ENCODE assay signal across 10 cellular contexts in the genomic region with DNA sequence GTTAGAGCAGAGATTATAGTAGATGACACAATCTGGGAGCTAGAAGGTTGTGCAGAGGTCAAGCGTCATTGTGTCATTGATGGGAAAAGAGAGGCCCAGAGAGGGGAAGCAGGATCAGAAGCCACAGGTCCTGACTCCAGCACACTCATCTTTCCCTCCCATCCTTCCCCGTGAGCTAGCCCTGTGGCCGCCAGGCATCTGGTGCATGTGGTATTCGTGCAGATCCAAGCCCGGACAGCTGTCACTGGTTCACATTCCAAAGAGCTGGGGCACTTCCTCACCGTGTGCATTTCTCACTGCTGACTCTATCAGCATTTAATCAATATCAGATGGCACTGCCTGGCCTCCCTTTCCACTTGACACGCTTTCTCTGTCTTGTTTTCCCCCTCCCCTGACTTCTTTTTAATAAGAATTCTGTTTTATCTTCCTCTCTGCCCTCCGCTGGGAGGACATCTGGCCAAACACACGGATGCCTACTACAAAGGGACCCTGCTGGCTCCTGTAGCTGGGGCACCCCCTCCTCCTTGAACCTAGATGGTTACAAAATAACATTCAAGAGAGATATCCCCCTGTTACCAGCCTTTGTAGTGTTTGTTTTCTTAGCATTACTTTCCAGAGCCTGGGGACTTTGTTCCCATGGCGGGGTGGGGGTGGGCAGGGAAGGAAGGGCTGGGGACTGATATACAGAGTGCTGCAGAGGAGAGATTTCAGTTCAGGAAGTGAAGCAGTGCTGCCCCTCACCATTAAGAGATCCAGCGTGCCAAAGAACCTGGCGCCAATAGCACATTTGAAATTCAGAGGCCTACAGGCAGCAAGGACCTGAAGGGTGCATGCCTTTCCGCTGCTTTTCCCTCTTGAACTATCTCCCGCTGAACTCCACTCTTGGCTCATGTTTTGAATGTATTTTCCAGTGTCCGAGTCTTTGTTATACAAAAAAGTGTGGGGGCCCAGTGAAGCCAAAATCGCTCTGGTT.
DNase-seq lines count a peak whose midpoint lies in the region; ATAC-seq and TF ChIP-seq lines count a peak whose summit lies in the region.
"Had no signal": no experiment of that assay in that cellular context is flagged by ENCODE, and none has a peak within 500 bp of the region (broad histone marks: within the 10 kb centered on the region; RNA-seq: fewer than 3 reads in every experiment).

No MANE protein-coding gene starts in this region.

- CTCF ChIA-PET in PC-3 (lab: Charles Lee), result no interaction called here

- no peak overlapping the region for H2AFZ ChIP-seq in PC-3 (ENCODE audit: low read length)

- H3K27me3 ChIP-seq in PC-3 (ENCODE audit: low read length) (peaks cover 79% of the 10 kb centered on the region), psoas muscle (ENCODE audit: insufficient read depth in 3 of 3, low read length in 2 of 3) (peaks cover 0 to 5% (median 0%) of the 10 kb centered on the region in 3 donors)

- no peak overlapping the region for H3K4me3 ChIP-seq in PC-3 (ENCODE audit: low read length)
- no peak overlapping the region for H3K4me3 ChIP-seq in fibroblast of villous mesenchyme (ENCODE audit: low read depth, low read length)
- no peak overlapping the region for H3K4me3 ChIP-seq in psoas muscle
- H3K4me3 ChIP-seq: GM12878 had no signal

- H3K9me3 ChIP-seq in PC-3 (ENCODE audit: low read length) (no peaks in the 10 kb centered on the region), psoas muscle (no peaks in the 10 kb centered on the region)

- H3K27ac ChIP-seq in PC-3 (ENCODE audit: low read length), result no peak overlapping the region
- peak overlapping the region; percentile 16 for H3K27ac ChIP-seq in psoas muscle

- TF ChIP-seq CTCF in PC-3 (conservative IDR thresholded peaks at IDR 0.05; ENCODE audit: low read depth, low read length), result no peak
- no peak for TF ChIP-seq CTCF in fibroblast of villous mesenchyme (IDR thresholded peaks at IDR 0.05; ENCODE audit: insufficient read depth, low read depth, low read length)
- no peak for TF ChIP-seq CTCF in psoas muscle (IDR thresholded peaks at IDR 0.05)

- ATAC-seq in PC-3, result no peak
- peak; percentile 52 to 86 (median 68) for ATAC-seq in psoas muscle
- ATAC-seq: GM12878 had no signal

- WGBS in psoas muscle, 3 donors, result 42 to 43% (median 42%) methylated on average over 16 of the region's 16 CpGs

- POLR2A ChIA-PET in PC-3 (lab: Charles Lee; ENCODE audit: unreplicated experiment), result no interaction called here

- H3K4me1 ChIP-seq in PC-3 (ENCODE audit: insufficient read depth, low read length) (no peaks in the 10 kb centered on the region), psoas muscle (no peaks in the 10 kb centered on the region)

- DNase-seq in DMS 273 treated with DMSO at 0.1 percent for 48 hours (lab: John Stamatoyannopoulos, UW), result peak; percentile 12
- DNase-seq in PC-3, result peak; percentile 17
- peak; percentile 56 for DNase-seq in fibroblast of villous mesenchyme (ENCODE audit: low read depth)
- DNase-seq in psoas muscle, result peak; percentile 68 to 77
- no peak for DNase-seq in cortex of kidney (lab: John Stamatoyannopoulos, UW)
- DNase-seq in NCI-H1105 treated with DMSO at 0.1 percent for 48 hours (lab: John Stamatoyannopoulos, UW), result no peak
- no peak for DNase-seq in OCI-M1 (lab: John Stamatoyannopoulos, UW)
- DNase-seq in effector CD8-positive, alpha-beta T cell (lab: John Stamatoyannopoulos, UW), result no peak
- DNase-seq: midbrain had no signal

- no peak overlapping the region for H3K4me2 ChIP-seq in PC-3 (ENCODE audit: low read length)

- H3F3A ChIP-seq in PC-3 (ENCODE audit: low read length, unreplicated experiment), result no peaks in the 10 kb centered on the region

- no peak overlapping the region for H3K9ac ChIP-seq in PC-3 (ENCODE audit: low read length)

- no peaks in the 10 kb centered on the region for H3K9me2 ChIP-seq in PC-3 (replicated peaks; ENCODE audit: low read length)

- H3K36me3 ChIP-seq in PC-3 (ENCODE audit: low read depth, low read length) (no peaks in the 10 kb centered on the region), psoas muscle (ENCODE audit: insufficient read depth in 1 of 2, low read depth in 1 of 2) (no peaks in the 10 kb centered on the region)

- H3K79me2 ChIP-seq in PC-3 (ENCODE audit: low read length), result no peaks in the 10 kb centered on the region

- intact Hi-C loops in PC-3 (cut with micrococcal nuclease), result no loop called here
- intact Hi-C loops in psoas muscle (cut with DNase I), result no loop called here

- H4K20me1 ChIP-seq in PC-3 (ENCODE audit: low read length), result no peaks in the 10 kb centered on the region

- no TSS peak for BruUV-seq in PC-3 (replicated peaks; lab: Mats Ljungman, UMichigan)

Comparison
In these comparisons a context has a peak if more than half of its experiments do, and no peak if none do; other contexts are left out.
1. DNase-seq: peak in DMS 273 treated with DMSO at 0.1 percent for 48 hours (single experiment), PC-3 (single experiment), fibroblast of villous mesenchyme (single experiment) and psoas muscle (2 of 2); none in cortex of kidney (single experiment), NCI-H1105 treated with DMSO at 0.1 percent for 48 hours (single experiment), OCI-M1 (single experiment) and effector CD8-positive, alpha-beta T cell (single experiment).